ENCODE assay signal across 10 cellular contexts in the genomic region with DNA sequence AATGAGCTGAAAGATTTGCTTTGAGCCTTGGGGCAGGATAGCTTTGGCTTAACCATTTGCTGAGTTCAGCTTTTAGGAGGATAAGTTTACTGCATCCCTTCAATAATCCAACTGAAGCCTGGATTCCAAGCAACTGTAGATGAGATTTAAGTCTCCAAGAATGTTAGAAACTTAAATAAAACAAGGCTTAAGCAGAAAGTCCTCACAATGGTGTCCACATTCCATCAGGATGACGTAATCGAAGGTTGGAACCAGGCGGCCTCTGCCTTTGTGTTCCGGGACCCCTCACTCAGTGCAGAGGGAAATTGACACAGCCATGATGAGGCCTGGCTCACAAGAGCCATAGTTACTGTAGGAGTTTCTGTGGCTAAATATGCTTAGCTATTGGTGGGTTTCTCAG.
A peak's percentile ranks its signal among the peaks of the same experiment; 100 is the strongest.
DNase-seq lines count a peak whose midpoint lies in the region; FAIRE-seq and TF ChIP-seq lines count a peak whose summit lies in the region.
"Had no signal": no experiment of that assay in that cellular context is flagged by ENCODE, and none has a peak within 500 bp of the region (broad histone marks: within the 10 kb centered on the region; RNA-seq: fewer than 3 reads in every experiment).

No MANE protein-coding gene starts in this region.

- TF ChIP-seq EP300 in H1 (IDR thresholded peaks at IDR 0.05; ENCODE audit: borderline replicate concordance in 1 of 2, low read depth in 2 of 2, low read length in 2 of 2): no peak
- no peak for TF ChIP-seq EP300 in tibial nerve (IDR thresholded peaks at IDR 0.05)

- no peak for TF ChIP-seq POLR2A in H1 (IDR thresholded peaks at IDR 0.05; ENCODE audit: control extremely low read depth in 1 of 2, low read depth in 2 of 2, low read length in 2 of 2)
- TF ChIP-seq POLR2A in tibial nerve (IDR thresholded peaks at IDR 0.05): no peak

- H4K91ac ChIP-seq in H1 (replicated peaks; ENCODE audit: insufficient read length, low read length): no peak overlapping the region

- no peaks in the 10 kb centered on the region for H3K27me3 ChIP-seq in H1 (replicated peaks in 1 of 4; ENCODE audit: control insufficient read depth in 3 of 4, extremely low read depth in 1 of 4, insufficient read depth in 3 of 4, low read length in 3 of 4)
- H3K27me3 ChIP-seq in mesendoderm (ENCODE audit: insufficient read depth, low read length, poor library complexity): no peaks in the 10 kb centered on the region
- H3K27me3 ChIP-seq in tibial nerve: no peaks in the 10 kb centered on the region
- H3K27me3 ChIP-seq: pancreas had no signal

- H2BK12ac ChIP-seq in H1 (ENCODE audit: low read depth, low read length): no peak overlapping the region

- H4K20me1 ChIP-seq in H1 (replicated peaks in 1 of 2; ENCODE audit: control insufficient read depth in 1 of 2, insufficient read depth in 2 of 2, low read length in 2 of 2): no peaks in the 10 kb centered on the region

- no peaks in the 10 kb centered on the region for H3K79me2 ChIP-seq in H1 (ENCODE audit: control insufficient read depth in 1 of 2, insufficient read depth in 2 of 2, low read length in 2 of 2)
- H3K79me2 ChIP-seq in mesendoderm (ENCODE audit: control insufficient read depth, insufficient read depth, low read length): no peaks in the 10 kb centered on the region

- peaks cover 0 to 8% (median 2%) of the 10 kb centered on the region in 4 experiments; a peak in 3 of 7 replicates for H3K4me1 ChIP-seq in H1 (replicated peaks in 1 of 4; ENCODE audit: control insufficient read depth in 3 of 4, insufficient read depth in 4 of 4, low read length in 3 of 4)
- H3K4me1 ChIP-seq in mesendoderm (ENCODE audit: control insufficient read depth, low read depth, low read length): peaks cover 3% of the 10 kb centered on the region
- peaks cover 0 to 8% (median 0%) of the 10 kb centered on the region in 4 donors for H3K4me1 ChIP-seq in tibial nerve

- H4K8ac ChIP-seq in H1 (ENCODE audit: extremely low read depth, insufficient read depth, low read length) (no peak overlapping the region), mesendoderm (ENCODE audit: low read depth, low read length) (no peak overlapping the region)

- DNase-seq in Daoy (ENCODE audit: low read depth) (peak; percentile 61), OCI-M1 (lab: John Stamatoyannopoulos, UW) (peak; percentile 16), H1 (ENCODE audit: low read depth in 1 of 2, low spot score in 2 of 2) (peak; percentile 25 to 49), mesendoderm (peak; percentile 93), T1000 (lab: John Stamatoyannopoulos, UW) (no peak), NCI-H1092 treated with DMSO at 0.1 percent for 48 hours (lab: John Stamatoyannopoulos, UW) (no peak), tibial nerve (ENCODE audit: low spot score in 2 of 2) (no peak)
- DNase-seq in activated naive CD4-positive, alpha-beta T cell (lab: John Stamatoyannopoulos, UW): no peak
- DNase-seq: DMS53, pancreas had no signal

- H3K23me2 ChIP-seq in H1 (ENCODE audit: low read depth, low read length): no peaks in the 10 kb centered on the region; the same call in 1 of the 2 replicates

- H4K5ac ChIP-seq in H1 (ENCODE audit: insufficient read length, low read depth, low read length) (no peak overlapping the region), mesendoderm (ENCODE audit: low read length) (no peak overlapping the region)

- no peak overlapping the region for H3K56ac ChIP-seq in H1 (replicated peaks; ENCODE audit: insufficient read length, low read depth, low read length)
- H3K56ac ChIP-seq in mesendoderm (ENCODE audit: low read length): no peak overlapping the region

- POLR2A ChIA-PET in H1 (lab: Charles Lee; ENCODE audit: partially characterized antibody): no interaction called here

- no peak overlapping the region for H2AK5ac ChIP-seq in H1 (ENCODE audit: low read depth, low read length)
- H2AK5ac ChIP-seq in mesendoderm (ENCODE audit: low read length): no peak overlapping the region

- H3K18ac ChIP-seq in H1 (ENCODE audit: extremely low read depth, low read length) (0 out of 2 replicates have a peak overlapping the region, but pooled peaks have one; percentile 3), mesendoderm (ENCODE audit: low read length) (peak overlapping the region; percentile 75)

- peak overlapping the region; percentile 48; the same call in 1 of the 2 replicates for H2BK5ac ChIP-seq in H1 (ENCODE audit: low read depth, low read length)
- H2BK5ac ChIP-seq in mesendoderm (ENCODE audit: low read length): no peak overlapping the region

- H2BK120ac ChIP-seq in H1 (replicated peaks; ENCODE audit: low read depth, low read length) (no peak overlapping the region), mesendoderm (ENCODE audit: low read depth, low read length) (no peak overlapping the region)

- H3K79me1 ChIP-seq in H1 (ENCODE audit: low read depth, low read length) (no peaks in the 10 kb centered on the region), mesendoderm (ENCODE audit: low read length) (no peaks in the 10 kb centered on the region)

- no peak overlapping the region for H3K27ac ChIP-seq in H1 (ENCODE audit: low read depth, low read length)
- no peak overlapping the region for H3K27ac ChIP-seq in mesendoderm (ENCODE audit: low read depth, low read length)
- no peak overlapping the region for H3K27ac ChIP-seq in tibial nerve
- H3K27ac ChIP-seq: pancreas had no signal

- WGBS in H1 (ENCODE audit: extremely low coverage in 1 of 2, insufficient coverage in 1 of 2, insufficient read length in 1 of 2, insufficient replicate concordance in 2 of 2, low coverage in 1 of 2, low lambda C conversion rate in 2 of 2, missing lambda C conversion rate in 1 of 2), 2 experiments: 67% methylated on average over 4 of the region's 4 CpGs; no CpG with 5 or more reads in 1 of the 2 experiments
- no CpG with 5 or more reads among the region's 4 CpGs for WGBS in mesendoderm (ENCODE audit: extremely low coverage, insufficient coverage, low lambda C conversion rate)
- WGBS in tibial nerve, 2 donors: 37 to 53% methylated on average over 4 of the region's 4 CpGs

- no peak overlapping the region for H3K14ac ChIP-seq in H1 (ENCODE audit: insufficient read length)

- H2BK15ac ChIP-seq in H1 (ENCODE audit: low read length) (no peak overlapping the region), mesendoderm (replicated peaks; ENCODE audit: low read depth) (peak overlapping the region; percentile 47)

- H3K4me3 ChIP-seq in H1 (ENCODE audit: extremely low read depth in 1 of 4, insufficient read depth in 2 of 4, low read depth in 3 of 4, low read length in 4 of 4): no peak overlapping the region
- no peak overlapping the region for H3K4me3 ChIP-seq in mesendoderm (ENCODE audit: low read length)
- H3K4me3 ChIP-seq in tibial nerve: no peak overlapping the region
- H3K4me3 ChIP-seq: pancreas had no signal

- 0 out of 2 replicates have a peak overlapping the region, but pooled peaks have one; percentile 37 for H2AFZ ChIP-seq in H1 (ENCODE audit: low read length)

- FAIRE-seq in H1 (lab: Jason Lieb, UNC): peak; percentile 28
- FAIRE-seq: pancreas had no signal

- H3K4me2 ChIP-seq in H1 (ENCODE audit: insufficient read depth in 1 of 2, low read depth in 2 of 2, low read length in 2 of 2): no peak overlapping the region
- H3K4me2 ChIP-seq in mesendoderm (ENCODE audit: low read length): no peak overlapping the region

- H3K4ac ChIP-seq in H1 (replicated peaks; ENCODE audit: insufficient read length, low read depth, low read length) (no peak overlapping the region), mesendoderm (ENCODE audit: low read depth, low read length) (no peak overlapping the region)

- TF ChIP-seq RAD21 in H1 (IDR thresholded peaks at IDR 0.05 in 1 of 2, conservative IDR thresholded peaks at IDR 0.05 in 1 of 2; ENCODE audit: low read depth in 2 of 2, low read length in 2 of 2): no peak

- H3K9me3 ChIP-seq in H1 (ENCODE audit: insufficient read depth in 2 of 2, low read depth in 1 of 2, low read length in 1 of 2) (no peaks in the 10 kb centered on the region), tibial nerve (no peaks in the 10 kb centered on the region)
- H3K9me3 ChIP-seq: pancreas had no signal

- TF ChIP-seq CTCF in H1 (IDR thresholded peaks at IDR 0.05; ENCODE audit: control extremely low read depth in 1 of 3, insufficient read depth in 1 of 3, low read depth in 1 of 3, low read length in 3 of 3) (no peak), tibial nerve (IDR thresholded peaks at IDR 0.05) (no peak)

- H3K23ac ChIP-seq in H1 (ENCODE audit: insufficient read length) (no peak overlapping the region), mesendoderm (ENCODE audit: low read length) (no peak overlapping the region)

- no peak overlapping the region for H3K9ac ChIP-seq in H1 (replicated peaks in 1 of 4; ENCODE audit: extremely low read depth in 1 of 4, low read depth in 3 of 4, low read length in 3 of 4)
- H3K9ac ChIP-seq in mesendoderm (ENCODE audit: low read length): no peak overlapping the region

- no peak overlapping the region for H2BK20ac ChIP-seq in H1 (ENCODE audit: low read length)

- no peaks in the 10 kb centered on the region for H3K36me3 ChIP-seq in H1 (ENCODE audit: control insufficient read depth in 2 of 4, insufficient read depth in 4 of 4, low read length in 3 of 4)
- H3K36me3 ChIP-seq in mesendoderm (ENCODE audit: control insufficient read depth, insufficient read depth, low read length): no peaks in the 10 kb centered on the region
- H3K36me3 ChIP-seq in tibial nerve: no peaks in the 10 kb centered on the region
- H3K36me3 ChIP-seq: pancreas had no signal

- CTCF ChIA-PET in H1 (lab: Charles Lee; ENCODE audit: partially characterized antibody): interaction anchor here (0.6 to 0.9 kb wide), 2 partner anchors 9 to 714 kb away, joined by 3 read pairs; no protein-coding TSS in a partner anchor

TF ChIP-seq in H1, 55 proteins besides CTCF, POLR2A, EP300 and RAD21 (continues in another document):
- peak; percentile 87 for TF ChIP-seq CEBPB (IDR thresholded peaks at IDR 0.05; ENCODE audit: low read depth, low read length)
- no peak for TF ChIP-seq POLR2AphosphoS5 (IDR thresholded peaks at IDR 0.05; ENCODE audit: low read depth, low read length)
- peak; percentile 76 for TF ChIP-seq TEAD4 (IDR thresholded peaks at IDR 0.05; ENCODE audit: low read depth, low read length)

Comparison
In these comparisons a context has a peak if more than half of its experiments do, and no peak if none do; other contexts are left out.
1. DNase-seq: peak in Daoy (single experiment), OCI-M1 (single experiment), H1 (2 of 2) and mesendoderm (single experiment); none in T1000 (single experiment), activated naive CD4-positive, alpha-beta T cell (0 of 4), NCI-H1092 treated with DMSO at 0.1 percent for 48 hours (single experiment) and tibial nerve (0 of 2).